8 cellular contexts compared by ENCODE assay signal in the genomic region with DNA sequence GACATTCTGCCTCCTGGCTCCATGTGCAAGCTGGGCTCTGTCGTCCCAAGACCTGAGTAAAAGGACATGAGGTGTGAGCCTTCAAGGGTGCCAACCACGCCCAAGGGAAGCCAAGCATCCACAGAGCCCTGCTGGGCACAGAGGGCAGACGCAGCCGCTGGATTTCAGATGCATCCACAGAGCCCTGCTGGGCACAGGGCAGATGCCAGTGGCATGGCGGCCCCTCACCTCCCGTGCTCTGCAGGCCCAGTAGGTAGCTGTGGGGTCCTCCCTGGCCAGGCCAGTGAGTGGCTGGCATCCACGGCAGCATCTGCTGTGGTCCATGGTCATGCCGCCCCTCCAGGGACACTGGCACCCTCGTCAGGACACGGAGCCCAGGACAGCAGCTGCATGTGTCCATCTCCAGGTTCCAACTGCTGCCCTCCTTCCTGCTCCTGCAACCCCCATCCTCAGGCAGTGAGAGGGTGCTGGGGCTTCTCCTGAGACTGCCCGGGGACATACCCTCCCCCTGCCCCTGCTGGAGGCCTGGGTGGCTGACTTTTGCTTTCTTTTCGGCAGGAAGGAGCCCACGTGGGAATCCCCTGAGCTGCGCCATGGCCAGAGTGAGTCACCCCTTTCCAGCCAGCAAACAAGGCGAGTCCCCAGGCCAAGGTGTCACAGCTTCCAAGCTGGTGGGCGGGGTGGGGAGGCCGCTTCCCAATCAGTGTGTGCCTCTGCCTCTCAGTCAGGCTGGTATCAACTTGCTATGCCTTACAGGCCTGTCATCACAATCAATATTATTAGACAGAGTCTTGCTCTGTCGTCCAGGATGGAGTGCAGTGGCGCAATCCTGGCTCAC.
DNase-seq lines count a peak whose midpoint lies in the region; ATAC-seq, FAIRE-seq and TF ChIP-seq lines count a peak whose summit lies in the region.

No MANE protein-coding gene starts in this region.

- H3K4me3 ChIP-seq in AG10803 (ENCODE audit: low read length), result peak overlapping the region; percentile 31

- ATAC-seq in GM21528 (IDR thresholded peaks at IDR 0.05; ENCODE audit: low FRiP score, unreplicated experiment), result peak; percentile 33

- no peak for TF ChIP-seq CTCF in AG10803 (conservative IDR thresholded peaks at IDR 0.05; ENCODE audit: low read length)

- FAIRE-seq in RCC 7860 (lab: Jason Lieb, UNC), result peak; percentile 88

- DNase-seq in AG10803 (ENCODE audit: low read depth) (peak; percentile 61), RCC 7860 (ENCODE audit: low spot score) (peak; percentile 91), hepatic stellate cell (ENCODE audit: low spot score) (peak; percentile 86), NCI-H526 treated with DMSO at 0.1 percent for 48 hours (lab: John Stamatoyannopoulos, UW) (no peak), Ammon's horn (ENCODE audit: low spot score) (no peak)
- peak; percentile 97 for DNase-seq in activated effector memory CD4-positive, alpha-beta T cell treated with anti-CD3 and anti-CD28 coated beads, Interleukin-2, amount 50 U/mL, for 16 hours
- peak; percentile 93 for DNase-seq in stimulated activated CD4-positive, alpha-beta T cell treated with anti-CD3 and anti-CD28 coated beads, Interleukin-4, amount 100 ng/mL, for 24 hours

Comparison
In these comparisons a context has a peak if more than half of its experiments do, and no peak if none do; other contexts are left out.
1. DNase-seq: peak in AG10803 (single experiment), RCC 7860 (single experiment), activated effector memory CD4-positive, alpha-beta T cell treated with anti-CD3 and anti-CD28 coated beads, Interleukin-2, amount 50 U/mL, for 16 hours (single experiment), hepatic stellate cell (single experiment) and stimulated activated CD4-positive, alpha-beta T cell treated with anti-CD3 and anti-CD28 coated beads, Interleukin-4, amount 100 ng/mL, for 24 hours (single experiment); none in NCI-H526 treated with DMSO at 0.1 percent for 48 hours (single experiment) and Ammon's horn (single experiment).